Comparison of ENCODE assay signal across 1 cellular context in the genomic region with DNA sequence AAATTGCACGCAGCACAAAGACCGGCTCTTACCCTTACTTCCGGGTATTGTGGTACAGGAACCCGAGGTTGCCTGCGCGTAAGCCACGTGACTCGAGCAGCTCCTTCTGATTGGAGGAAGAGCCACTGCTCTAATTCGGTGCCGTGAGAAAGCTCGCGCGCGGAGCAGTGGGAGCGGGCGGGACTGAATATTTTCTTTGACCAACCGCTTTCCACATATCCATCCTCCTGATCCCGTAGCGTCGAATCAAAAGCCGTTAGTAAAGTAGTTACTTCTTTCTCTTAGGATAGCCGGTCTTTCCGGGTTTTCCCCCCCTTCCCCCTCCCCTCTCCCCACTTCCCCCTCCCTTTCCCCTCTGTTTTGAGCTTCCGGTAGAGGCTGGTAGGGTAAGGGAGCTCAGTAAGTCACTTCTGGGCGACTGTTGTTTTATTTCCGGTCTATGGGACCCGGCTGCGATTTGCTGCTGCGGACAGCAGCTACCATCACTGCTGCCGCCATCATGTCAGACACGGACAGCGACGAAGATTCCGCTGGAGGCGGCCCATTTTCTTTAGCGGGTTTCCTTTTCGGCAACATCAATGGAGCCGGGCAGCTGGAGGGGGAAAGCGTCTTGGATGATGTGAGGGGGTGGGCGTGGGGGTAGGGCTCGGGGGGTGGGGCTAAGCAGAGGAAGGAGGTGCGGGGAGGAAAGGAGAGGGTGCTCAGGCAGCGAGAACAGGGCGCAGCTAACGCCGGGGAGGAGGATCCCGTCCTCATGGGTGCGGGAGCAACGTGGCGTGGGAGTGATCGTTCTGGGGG.
TF ChIP-seq lines count a peak whose summit lies in the region.

A gene with protein sequence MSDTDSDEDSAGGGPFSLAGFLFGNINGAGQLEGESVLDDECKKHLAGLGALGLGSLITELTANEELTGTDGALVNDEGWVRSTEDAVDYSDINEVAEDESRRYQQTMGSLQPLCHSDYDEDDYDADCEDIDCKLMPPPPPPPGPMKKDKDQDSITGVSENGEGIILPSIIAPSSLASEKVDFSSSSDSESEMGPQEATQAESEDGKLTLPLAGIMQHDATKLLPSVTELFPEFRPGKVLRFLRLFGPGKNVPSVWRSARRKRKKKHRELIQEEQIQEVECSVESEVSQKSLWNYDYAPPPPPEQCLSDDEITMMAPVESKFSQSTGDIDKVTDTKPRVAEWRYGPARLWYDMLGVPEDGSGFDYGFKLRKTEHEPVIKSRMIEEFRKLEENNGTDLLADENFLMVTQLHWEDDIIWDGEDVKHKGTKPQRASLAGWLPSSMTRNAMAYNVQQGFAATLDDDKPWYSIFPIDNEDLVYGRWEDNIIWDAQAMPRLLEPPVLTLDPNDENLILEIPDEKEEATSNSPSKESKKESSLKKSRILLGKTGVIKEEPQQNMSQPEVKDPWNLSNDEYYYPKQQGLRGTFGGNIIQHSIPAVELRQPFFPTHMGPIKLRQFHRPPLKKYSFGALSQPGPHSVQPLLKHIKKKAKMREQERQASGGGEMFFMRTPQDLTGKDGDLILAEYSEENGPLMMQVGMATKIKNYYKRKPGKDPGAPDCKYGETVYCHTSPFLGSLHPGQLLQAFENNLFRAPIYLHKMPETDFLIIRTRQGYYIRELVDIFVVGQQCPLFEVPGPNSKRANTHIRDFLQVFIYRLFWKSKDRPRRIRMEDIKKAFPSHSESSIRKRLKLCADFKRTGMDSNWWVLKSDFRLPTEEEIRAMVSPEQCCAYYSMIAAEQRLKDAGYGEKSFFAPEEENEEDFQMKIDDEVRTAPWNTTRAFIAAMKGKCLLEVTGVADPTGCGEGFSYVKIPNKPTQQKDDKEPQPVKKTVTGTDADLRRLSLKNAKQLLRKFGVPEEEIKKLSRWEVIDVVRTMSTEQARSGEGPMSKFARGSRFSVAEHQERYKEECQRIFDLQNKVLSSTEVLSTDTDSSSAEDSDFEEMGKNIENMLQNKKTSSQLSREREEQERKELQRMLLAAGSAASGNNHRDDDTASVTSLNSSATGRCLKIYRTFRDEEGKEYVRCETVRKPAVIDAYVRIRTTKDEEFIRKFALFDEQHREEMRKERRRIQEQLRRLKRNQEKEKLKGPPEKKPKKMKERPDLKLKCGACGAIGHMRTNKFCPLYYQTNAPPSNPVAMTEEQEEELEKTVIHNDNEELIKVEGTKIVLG (N-terminal part only) (plus strand): TSS at position 482 of the 798 bp plus-strand sequence. CDS start 18 bp downstream, at position 500.

TF ChIP-seq in SK-N-SH, 30 proteins besides CTCF, POLR2A, EP300 and RAD21 (continued from another document):
- TF ChIP-seq TEAD4 (IDR thresholded peaks at IDR 0.05; ENCODE audit: borderline replicate concordance, insufficient read depth) (no peak), MXI1 (IDR thresholded peaks at IDR 0.05; ENCODE audit: low read depth, low read length) (peak; percentile 83), NRF1 (IDR thresholded peaks at IDR 0.05; ENCODE audit: low read depth, low read length) (peak; percentile 33; the same call in 1 of the 2 replicates), RCOR1 (IDR thresholded peaks at IDR 0.05; ENCODE audit: low read length) (no peak), FOSL2 (IDR thresholded peaks at IDR 0.05; ENCODE audit: borderline replicate concordance, low read depth) (no peak), TCF12 (IDR thresholded peaks at IDR 0.05) (peak; percentile 22; the same call in 1 of the 2 replicates), TAF1 (IDR thresholded peaks at IDR 0.05; ENCODE audit: borderline replicate concordance, low read depth, low read length) (peak; percentile 94), GATA2 (CRISPR knock-in tag; IDR thresholded peaks at IDR 0.05) (no peak), CHD2 (IDR thresholded peaks at IDR 0.05; ENCODE audit: low read length, partially characterized antibody) (peak; percentile 85)
- TF ChIP-seq, protein P1, sequence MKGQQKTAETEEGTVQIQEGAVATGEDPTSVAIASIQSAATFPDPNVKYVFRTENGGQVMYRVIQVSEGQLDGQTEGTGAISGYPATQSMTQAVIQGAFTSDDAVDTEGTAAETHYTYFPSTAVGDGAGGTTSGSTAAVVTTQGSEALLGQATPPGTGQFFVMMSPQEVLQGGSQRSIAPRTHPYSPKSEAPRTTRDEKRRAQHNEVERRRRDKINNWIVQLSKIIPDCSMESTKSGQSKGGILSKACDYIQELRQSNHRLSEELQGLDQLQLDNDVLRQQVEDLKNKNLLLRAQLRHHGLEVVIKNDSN (IDR thresholded peaks at IDR 0.05; ENCODE audit: borderline replicate concordance, low read depth): peak; percentile 96
- TF ChIP-seq, protein P2, sequence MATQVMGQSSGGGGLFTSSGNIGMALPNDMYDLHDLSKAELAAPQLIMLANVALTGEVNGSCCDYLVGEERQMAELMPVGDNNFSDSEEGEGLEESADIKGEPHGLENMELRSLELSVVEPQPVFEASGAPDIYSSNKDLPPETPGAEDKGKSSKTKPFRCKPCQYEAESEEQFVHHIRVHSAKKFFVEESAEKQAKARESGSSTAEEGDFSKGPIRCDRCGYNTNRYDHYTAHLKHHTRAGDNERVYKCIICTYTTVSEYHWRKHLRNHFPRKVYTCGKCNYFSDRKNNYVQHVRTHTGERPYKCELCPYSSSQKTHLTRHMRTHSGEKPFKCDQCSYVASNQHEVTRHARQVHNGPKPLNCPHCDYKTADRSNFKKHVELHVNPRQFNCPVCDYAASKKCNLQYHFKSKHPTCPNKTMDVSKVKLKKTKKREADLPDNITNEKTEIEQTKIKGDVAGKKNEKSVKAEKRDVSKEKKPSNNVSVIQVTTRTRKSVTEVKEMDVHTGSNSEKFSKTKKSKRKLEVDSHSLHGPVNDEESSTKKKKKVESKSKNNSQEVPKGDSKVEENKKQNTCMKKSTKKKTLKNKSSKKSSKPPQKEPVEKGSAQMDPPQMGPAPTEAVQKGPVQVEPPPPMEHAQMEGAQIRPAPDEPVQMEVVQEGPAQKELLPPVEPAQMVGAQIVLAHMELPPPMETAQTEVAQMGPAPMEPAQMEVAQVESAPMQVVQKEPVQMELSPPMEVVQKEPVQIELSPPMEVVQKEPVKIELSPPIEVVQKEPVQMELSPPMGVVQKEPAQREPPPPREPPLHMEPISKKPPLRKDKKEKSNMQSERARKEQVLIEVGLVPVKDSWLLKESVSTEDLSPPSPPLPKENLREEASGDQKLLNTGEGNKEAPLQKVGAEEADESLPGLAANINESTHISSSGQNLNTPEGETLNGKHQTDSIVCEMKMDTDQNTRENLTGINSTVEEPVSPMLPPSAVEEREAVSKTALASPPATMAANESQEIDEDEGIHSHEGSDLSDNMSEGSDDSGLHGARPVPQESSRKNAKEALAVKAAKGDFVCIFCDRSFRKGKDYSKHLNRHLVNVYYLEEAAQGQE (IDR thresholded peaks at IDR 0.05; ENCODE audit: low read depth, low read length): peak; percentile 59; the same call in 1 of the 2 replicates
